In genomic region chr2:50943781-50944180, GRCh38 we compare ENCODE assay signal across 17 cellular contexts.
DNase-seq lines count a peak whose midpoint lies in the region; ATAC-seq lines count a peak whose summit lies in the region.
"Had no signal": no experiment of that assay in that cellular context is flagged by ENCODE, and none has a peak within 500 bp of the region (broad histone marks: within the 10 kb centered on the region; RNA-seq: fewer than 3 reads in every experiment).

No MANE protein-coding gene starts in this region.

- ATAC-seq in sciatic nerve (peak; percentile 75), GM21526 (IDR thresholded peaks at IDR 0.05; ENCODE audit: low FRiP score, unreplicated experiment) (no peak)

- intact Hi-C loops in sciatic nerve (cut with DNase I), result no loop called here

- DNase-seq in dedifferentiated amniotic fluid mesenchymal stem cell (ENCODE audit: extremely low spot score) (peak; percentile 36), left kidney (ENCODE audit: low read depth, low spot score) (peak; percentile 17), sciatic nerve (ENCODE audit: low spot score) (no peak), mucosa of gallbladder (ENCODE audit: low spot score) (no peak), NCI-H187 (lab: John Stamatoyannopoulos, UW) (no peak)
- DNase-seq: 8988T; ACHN; BE2C; C1 segment of cervical spinal cord; Caco-2; Calu3; CD4-positive, alpha-beta memory T cell; CD4-positive, CD25-positive, alpha-beta regulatory T cell; CD8-positive, alpha-beta memory T cell; DMS79 treated with DMSO at 0.1 percent for 48 hours; GF-D8 had no signal

Comparison
In these comparisons a context has a peak if more than half of its experiments do, and no peak if none do; other contexts are left out.
1. DNase-seq: peak in dedifferentiated amniotic fluid mesenchymal stem cell (single experiment) and left kidney (single experiment); none in sciatic nerve (single experiment), mucosa of gallbladder (single experiment) and NCI-H187 (0 of 2).